Comparison of ENCODE assay signal across 6 cellular contexts in the genomic region with DNA sequence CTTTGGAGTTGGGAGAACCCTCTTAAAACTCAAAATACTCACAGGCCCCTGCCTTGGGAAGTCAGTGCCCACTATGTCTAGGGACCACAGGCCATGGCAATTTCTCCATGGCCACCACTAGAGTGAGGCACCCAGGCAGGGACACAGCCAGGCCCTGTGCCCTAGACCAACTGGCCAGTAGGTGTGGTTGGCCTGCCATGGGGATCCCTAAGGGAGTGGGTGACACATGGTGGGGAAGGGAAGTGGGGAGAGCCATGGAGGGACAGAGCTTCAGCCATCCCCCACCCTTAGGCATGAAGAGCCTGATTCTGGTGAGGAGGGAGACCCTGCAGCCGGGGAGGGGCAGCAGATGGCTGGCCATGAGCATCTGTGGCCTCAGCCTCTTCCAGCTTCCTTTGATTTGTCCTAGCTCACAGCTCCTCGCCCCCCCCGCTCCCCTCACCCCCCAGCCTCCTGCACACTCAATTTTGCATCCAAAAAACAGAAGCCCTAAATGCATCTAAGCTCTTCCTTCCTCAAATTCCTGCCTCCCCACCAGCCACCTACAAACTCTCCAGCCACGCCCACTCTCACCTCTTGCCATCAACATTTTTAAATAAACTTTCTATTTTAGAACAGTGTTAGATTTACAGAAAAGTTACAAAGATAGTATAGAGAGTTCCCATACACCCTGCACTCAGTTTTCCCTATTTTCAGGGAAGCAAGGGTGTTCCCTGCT. TPM values are rescaled to one million over a fixed set of nuclear protein-coding genes. Genes with fewer than 3 reads are reported as not detected.
A peak's percentile ranks its signal among the peaks of the same experiment; 100 is the strongest.
DNase-seq lines count a peak whose midpoint lies in the region; ATAC-seq and TF ChIP-seq lines count a peak whose summit lies in the region.

No MANE protein-coding gene starts in this region.

- intact Hi-C loops in ascending aorta (cut with DNase I): no loop called here

- H3K4me3 ChIP-seq in ascending aorta (no peak overlapping the region), rectal smooth muscle tissue (ENCODE audit: low read length) (no peak overlapping the region)

- H3K9me3 ChIP-seq in ascending aorta: no peaks in the 10 kb centered on the region

- TF ChIP-seq CTCF in ascending aorta (IDR thresholded peaks at IDR 0.05): no peak

- H3K4me1 ChIP-seq in ascending aorta (peaks cover 32 to 80% of the 10 kb centered on the region in 2 donors), rectal smooth muscle tissue (ENCODE audit: control insufficient read depth, insufficient read depth, low read length) (peaks cover 38% of the 10 kb centered on the region)

- H3K36me3 ChIP-seq in ascending aorta (no peaks in the 10 kb centered on the region), rectal smooth muscle tissue (ENCODE audit: control insufficient read depth, insufficient read depth, low read length) (no peaks in the 10 kb centered on the region)

- H3K27me3 ChIP-seq in ascending aorta (no peaks in the 10 kb centered on the region), rectal smooth muscle tissue (ENCODE audit: control insufficient read depth, insufficient read depth, low read length) (no peaks in the 10 kb centered on the region)

- H3K9ac ChIP-seq in rectal smooth muscle tissue (ENCODE audit: low read length): no peak overlapping the region

- H3K27ac ChIP-seq in ascending aorta (peak overlapping the region; percentile 91), rectal smooth muscle tissue (ENCODE audit: low read depth, low read length) (peak overlapping the region; percentile 34)

- DNase-seq in SKM-1 treated with dmso at 0.1 percent for 144 hours (lab: John Stamatoyannopoulos, UW; ENCODE audit: unreplicated experiment) (peak; percentile 11), SKM-1 (lab: John Stamatoyannopoulos, UW; ENCODE audit: unreplicated experiment) (no peak), ascending aorta (ENCODE audit: low spot score in 2 of 2) (no peak), NCI-H1694 (lab: John Stamatoyannopoulos, UW) (no peak)

- no peak for ATAC-seq in GM18870 (IDR thresholded peaks at IDR 0.05; ENCODE audit: unreplicated experiment)

RNA-seq across cellular contexts. Expression of a gene that starts 1.6 kb away (rescaled TPM):
- total RNA-seq in ascending aorta: 151 TPM

RNA-seq across cellular contexts. Expression of a gene that starts 22.4 kb away (rescaled TPM):
- 1,082 TPM for total RNA-seq in ascending aorta

RNA-seq across cellular contexts. Expression of a gene that starts 28.4 kb away (rescaled TPM):
- 18.1 TPM for total RNA-seq in ascending aorta

RNA-seq across cellular contexts. Expression of a gene that starts 34.6 kb away (rescaled TPM):
- 0.32 TPM for total RNA-seq in ascending aorta

RNA-seq across cellular contexts. Expression of a gene that starts 41.8 kb away (rescaled TPM):
- total RNA-seq in ascending aorta: 117 TPM
